In the genomic region with DNA sequence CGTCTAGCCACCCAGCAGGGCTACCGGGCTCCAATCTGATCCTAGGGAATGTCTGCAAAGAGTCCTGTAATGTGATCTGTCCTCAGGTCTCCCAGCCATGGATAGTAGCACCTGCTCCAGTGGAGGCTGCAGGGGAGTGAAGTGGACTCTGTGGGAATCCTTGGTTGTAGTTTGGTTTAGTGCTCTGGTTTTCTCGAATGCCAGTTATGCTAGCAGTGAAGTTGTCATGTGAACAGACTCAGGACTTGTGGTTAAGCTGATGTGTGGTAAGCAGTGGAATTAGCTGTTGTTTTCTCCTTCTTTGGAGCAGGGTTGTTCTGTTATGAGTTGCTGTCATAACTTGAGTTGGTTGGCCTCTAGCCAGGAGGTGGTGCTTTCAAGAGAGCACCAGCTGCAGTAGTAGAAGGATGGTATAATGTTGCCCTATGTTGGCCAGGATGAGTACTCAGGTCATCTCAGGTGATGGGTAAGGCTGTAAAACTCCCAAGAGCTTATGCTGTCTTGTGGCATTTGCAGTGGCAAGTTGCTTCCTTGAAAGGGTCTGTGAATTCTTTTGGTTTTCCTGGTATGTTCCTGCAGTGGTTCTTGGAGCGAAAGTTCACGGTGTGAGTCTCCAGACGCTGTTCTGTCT, we compare ENCODE assay signal across 8 cellular contexts.
DNase-seq lines count a peak whose midpoint lies in the region; ATAC-seq and TF ChIP-seq lines count a peak whose summit lies in the region.

No MANE protein-coding gene starts in this region.

- H3K79me2 ChIP-seq in H9 (ENCODE audit: insufficient read depth, low read length) (0 out of 2 replicates have a peak, but pooled peaks cover 1% of the 10 kb centered on the region), OCI-LY7 (ENCODE audit: insufficient read depth, low read depth, low read length) (no peaks in the 10 kb centered on the region)

- no peaks in the 10 kb centered on the region for H3K23me2 ChIP-seq in H9 (ENCODE audit: insufficient read length, low read depth, low read length, poor library complexity, severe bottlenecking)

- H3K4me1 ChIP-seq in H9 (ENCODE audit: insufficient read depth, low read length) (peaks cover 2% of the 10 kb centered on the region; the same call in 1 of the 2 replicates), gastrocnemius medialis (peaks cover 5 to 18% of the 10 kb centered on the region in 2 donors), OCI-LY7 (ENCODE audit: insufficient read depth, low read length, poor library complexity, severe bottlenecking) (no peaks in the 10 kb centered on the region)

- TF ChIP-seq CTCF in H9 (conservative IDR thresholded peaks at IDR 0.05) (no peak), gastrocnemius medialis (IDR thresholded peaks at IDR 0.05 in 4 of 5, conservative IDR thresholded peaks at IDR 0.05 in 1 of 5) (no peak), GM20000 (IDR thresholded peaks at IDR 0.05; ENCODE audit: extremely low read depth, missing control alignments) (no peak), OCI-LY7 (conservative IDR thresholded peaks at IDR 0.05; ENCODE audit: low read length) (no peak)

- TF ChIP-seq POLR2A in gastrocnemius medialis (IDR thresholded peaks at IDR 0.05): no peak

- peaks cover 9 to 17% of the 10 kb centered on the region in 2 experiments for H3K4me1 Mint-ChIP-seq in H9

- no peak overlapping the region for H2AK5ac ChIP-seq in H9 (ENCODE audit: insufficient read length, low read length)

- no peak overlapping the region for H3K4ac ChIP-seq in H9 (ENCODE audit: low read depth, low read length)

- no peak overlapping the region for H3K4me3 ChIP-seq in gastrocnemius medialis
- H3K4me3 ChIP-seq in OCI-LY7 (ENCODE audit: low read depth, low read length, poor library complexity, severe bottlenecking): no peak overlapping the region

- BruUV-seq in OCI-LY7 (replicated peaks; lab: Mats Ljungman, UMichigan): no TSS peak

- DNase-seq in H9 (no peak), NCI-H2107 (lab: John Stamatoyannopoulos, UW) (peak; percentile 94), brain pericyte (ENCODE audit: low read depth, low spot score) (peak; percentile 72), gastrocnemius medialis (peak; percentile 47 to 64), posterior vena cava (ENCODE audit: low spot score) (no peak), GM20000 (ENCODE audit: low spot score) (no peak), OCI-LY7 (ENCODE audit: low spot score) (no peak)

- H3K36me3 ChIP-seq in gastrocnemius medialis: no peaks in the 10 kb centered on the region
- H3K36me3 ChIP-seq in OCI-LY7 (ENCODE audit: insufficient read depth, low read length): no peaks in the 10 kb centered on the region

- H2BK12ac ChIP-seq in H9 (ENCODE audit: insufficient read length, low read depth, low read length): no peak overlapping the region

- POLR2A ChIA-PET in OCI-LY7 (lab: Charles Lee): no interaction called here

- no peak overlapping the region for H3T11ph ChIP-seq in H9 (ENCODE audit: low read length)

- no peak overlapping the region for H3K9ac ChIP-seq in H9 (ENCODE audit: extremely low read depth, insufficient read length, low read length)

- H4K20me1 ChIP-seq in H9 (ENCODE audit: control insufficient read depth, insufficient read depth, insufficient read length) (no peaks in the 10 kb centered on the region), OCI-LY7 (ENCODE audit: insufficient read depth, low read length) (no peaks in the 10 kb centered on the region)

- H2AFZ ChIP-seq in H9 (ENCODE audit: low read length) (no peak overlapping the region), OCI-LY7 (ENCODE audit: low read length) (no peak overlapping the region)

- intact Hi-C loops in gastrocnemius medialis (cut with DNase I; ENCODE audit: low total_unique reads) (no loop called here), posterior vena cava (cut with DNase I) (no loop called here), OCI-LY7 (cut with micrococcal nuclease; ENCODE audit: unreplicated experiment) (no loop called here)

- H3K9me3 ChIP-seq in H9 (ENCODE audit: control insufficient read depth, low read depth, low read length) (no peaks in the 10 kb centered on the region), gastrocnemius medialis (peaks cover 0 to 12% (median 3%) of the 10 kb centered on the region in 3 donors), OCI-LY7 (ENCODE audit: low read length) (no peaks in the 10 kb centered on the region)

- no peak overlapping the region for H4K91ac ChIP-seq in H9 (ENCODE audit: insufficient read length, low read depth, low read length)

- H3K9me3 Mint-ChIP-seq in H9: peaks cover 48% of the 10 kb centered on the region in 2 experiments

- H2BK5ac ChIP-seq in H9 (ENCODE audit: insufficient read length, low read length): no peak overlapping the region

- no CpG with 5 or more reads among the region's 6 CpGs for WGBS in H9 (ENCODE audit: extremely low coverage, insufficient read length, low lambda C conversion rate)

- no peak overlapping the region for H4K8ac ChIP-seq in H9 (replicated peaks; ENCODE audit: insufficient read length, low read depth, low read length)

- no peak overlapping the region for H3K4me3 Mint-ChIP-seq in H9

- H2BK20ac ChIP-seq in H9 (ENCODE audit: low read depth, low read length, poor library complexity, severe bottlenecking): no peak overlapping the region

- no peak overlapping the region for H2BK120ac ChIP-seq in H9 (ENCODE audit: low read depth, low read length, poor library complexity, severe bottlenecking)

- H3K27ac ChIP-seq in H9 (ENCODE audit: insufficient read length, low read depth, low read length): no peak overlapping the region
- H3K27ac ChIP-seq in gastrocnemius medialis: peak overlapping the region in 1 of 4 donors; percentile 34
- H3K27ac ChIP-seq in OCI-LY7 (ENCODE audit: low read depth, low read length, poor library complexity, severe bottlenecking): no peak overlapping the region

- no peak overlapping the region for H2BK15ac ChIP-seq in H9 (ENCODE audit: low read depth, low read length)

- in situ Hi-C loops in gastrocnemius medialis (cut with MboI; ENCODE audit: low sequenced_read_pairs in 4 of 4): no loop called here

- peak; percentile 88 to 92 for ATAC-seq in gastrocnemius medialis
- no peak for ATAC-seq in GM19023 (IDR thresholded peaks at IDR 0.05; ENCODE audit: unreplicated experiment)

- H3K27ac Mint-ChIP-seq in H9: peak overlapping the region; percentile 15 to 62 (median 44); a peak in 3 of 7 replicates

- H3K79me1 ChIP-seq in H9 (ENCODE audit: insufficient read depth, low read depth, low read length, poor library complexity, severe bottlenecking): no peaks in the 10 kb centered on the region

- H3K14ac ChIP-seq in H9 (ENCODE audit: insufficient read depth, low read length): no peak overlapping the region

- H3K27me3 Mint-ChIP-seq in H9 (ENCODE audit: low read depth): no peaks in the 10 kb centered on the region

- H3K9me2 ChIP-seq in OCI-LY7 (ENCODE audit: insufficient read depth, low read length): no peaks in the 10 kb centered on the region

- CTCF ChIA-PET in OCI-LY7 (lab: Charles Lee; ENCODE audit: unreplicated experiment): no interaction called here

- no peaks in the 10 kb centered on the region for H3K27me3 ChIP-seq in H9 (ENCODE audit: insufficient read depth, low read length)
- no peaks in the 10 kb centered on the region for H3K27me3 ChIP-seq in gastrocnemius medialis

- no peak overlapping the region for H4K5ac ChIP-seq in H9 (ENCODE audit: insufficient read length, low read depth, low read length)

- H3K36me3 Mint-ChIP-seq in H9 (ENCODE audit: insufficient read depth in 1 of 3, low read depth in 3 of 3): peaks cover 33 to 64% (median 36%) of the 10 kb centered on the region in 3 experiments

- H3K56ac ChIP-seq in H9 (ENCODE audit: insufficient read length, low read depth, low read length): no peak overlapping the region

- H3K18ac ChIP-seq in H9 (ENCODE audit: insufficient read length, low read depth, low read length): no peak overlapping the region

- H3K23ac ChIP-seq in H9 (ENCODE audit: insufficient read length, low read depth, low read length): no peak overlapping the region

- no peak overlapping the region for H3K4me2 ChIP-seq in H9 (ENCODE audit: insufficient read depth, insufficient read length, low read length)
- H3K4me2 ChIP-seq in OCI-LY7 (ENCODE audit: low read length): no peak overlapping the region

Comparison
In these comparisons a context has a peak if more than half of its experiments do, and no peak if none do; other contexts are left out.
1. DNase-seq: peak in NCI-H2107 (single experiment), brain pericyte (single experiment) and gastrocnemius medialis (2 of 2); none in H9 (single experiment), posterior vena cava (single experiment), GM20000 (single experiment) and OCI-LY7 (single experiment).